Comparison of ENCODE assay signal across 8 cellular contexts in genomic region chr2:231412616-231412963, GRCh38. TPM values are rescaled to one million over a fixed set of nuclear protein-coding genes. Genes with fewer than 3 reads are reported as not detected.
A peak's percentile ranks its signal among the peaks of the same experiment; 100 is the strongest.
DNase-seq lines count a peak whose midpoint lies in the region; ATAC-seq and TF ChIP-seq lines count a peak whose summit lies in the region.

No MANE protein-coding gene starts in this region.

- H3K9me2 ChIP-seq in MM.1S (replicated peaks; ENCODE audit: insufficient read depth, low read length), result no peaks in the 10 kb centered on the region

- H3K4me1 ChIP-seq in MM.1S (ENCODE audit: low read length) (peaks cover 2% of the 10 kb centered on the region; the same call in 1 of the 2 replicates), fibroblast of lung (ENCODE audit: control insufficient read depth, extremely low read depth, insufficient read depth, low read length) (no peaks in the 10 kb centered on the region)

- H3K27ac ChIP-seq in MM.1S (ENCODE audit: low read length), result no peak overlapping the region
- H3K27ac ChIP-seq in fibroblast of lung (ENCODE audit: insufficient read depth, low read length), result no peak overlapping the region

- H3K4me3 ChIP-seq in GM12865 (ENCODE audit: low read depth, low read length), result peak overlapping the region; percentile 19; the same call in 1 of the 2 replicates
- peak overlapping the region; percentile 52; the same call in 1 of the 2 replicates for H3K4me3 ChIP-seq in MM.1S (ENCODE audit: low read length)
- H3K4me3 ChIP-seq in fibroblast of lung (replicated peaks in 1 of 4; ENCODE audit: control extremely low read depth in 1 of 4, insufficient read depth in 1 of 4, low read depth in 3 of 4, low read length in 4 of 4), result peak overlapping the region in 2 of 4 experiments; percentile 32 to 71

- peaks cover 11% of the 10 kb centered on the region for H3K27me3 Mint-ChIP-seq in progenitor cell of endocrine pancreas

- no peaks in the 10 kb centered on the region for H3K36me3 ChIP-seq in MM.1S (replicated peaks; ENCODE audit: insufficient read depth, low read length)
- H3K36me3 ChIP-seq in fibroblast of lung (ENCODE audit: control insufficient read depth, insufficient read depth, low read length), result no peaks in the 10 kb centered on the region

- TF ChIP-seq CTCF in GM12865 (IDR thresholded peaks at IDR 0.05; ENCODE audit: insufficient read depth, low read depth, low read length, missing control alignments) (no peak), MM.1S (IDR thresholded peaks at IDR 0.05; ENCODE audit: low read length) (no peak), fibroblast of lung (conservative IDR thresholded peaks at IDR 0.05 in 1 of 2, IDR thresholded peaks at IDR 0.05 in 1 of 2; ENCODE audit: low read depth in 1 of 2, low read length in 2 of 2) (no peak), progenitor cell of endocrine pancreas (IDR thresholded peaks at IDR 0.05; ENCODE audit: unreplicated experiment) (no peak)

- no peaks in the 10 kb centered on the region for H3K9me3 ChIP-seq in MM.1S (replicated peaks; ENCODE audit: insufficient read depth, low read length)
- H3K9me3 ChIP-seq in fibroblast of lung (ENCODE audit: control insufficient read depth, insufficient read depth, low read depth, low read length), result no peaks in the 10 kb centered on the region

- peak overlapping the region; percentile 83 for H3K27ac Mint-ChIP-seq in progenitor cell of endocrine pancreas

- H4K20me1 ChIP-seq in MM.1S (ENCODE audit: insufficient read depth, low read length) (no peaks in the 10 kb centered on the region), fibroblast of lung (ENCODE audit: control insufficient read depth, extremely low read depth, insufficient read depth, low read length) (no peaks in the 10 kb centered on the region)

- H3K9ac ChIP-seq in MM.1S (ENCODE audit: low read length), result 0 out of 2 replicates have a peak overlapping the region, but pooled peaks have one; percentile 7
- no peak overlapping the region for H3K9ac ChIP-seq in fibroblast of lung (ENCODE audit: insufficient read depth, low read length)

- no peak for ATAC-seq in GM18873 (IDR thresholded peaks at IDR 0.05; ENCODE audit: low FRiP score, unreplicated experiment)
- no peak for ATAC-seq in GM18519 (IDR thresholded peaks at IDR 0.05; ENCODE audit: low FRiP score, unreplicated experiment)

- no peaks in the 10 kb centered on the region for H3F3A ChIP-seq in MM.1S (ENCODE audit: insufficient read depth, low read length)

- H3K4me1 Mint-ChIP-seq in progenitor cell of endocrine pancreas (ENCODE audit: low read depth), result peaks cover 13% of the 10 kb centered on the region

- H3K79me2 ChIP-seq in MM.1S (ENCODE audit: low read length), result no peaks in the 10 kb centered on the region
- H3K79me2 ChIP-seq in fibroblast of lung (ENCODE audit: control insufficient read depth, insufficient read depth, low read length), result no peaks in the 10 kb centered on the region

- no peaks in the 10 kb centered on the region for H3K9me3 Mint-ChIP-seq in progenitor cell of endocrine pancreas (ENCODE audit: low read depth)

- H3K27me3 ChIP-seq in MM.1S (replicated peaks; ENCODE audit: insufficient read depth, low read length) (no peaks in the 10 kb centered on the region; the same call in 1 of the 2 replicates), fibroblast of lung (ENCODE audit: control insufficient read depth, insufficient read depth, low read length) (no peaks in the 10 kb centered on the region)

- DNase-seq in GM12865 (ENCODE audit: low read depth) (no peak), MM.1S (no peak), fibroblast of lung (ENCODE audit: low read depth in 2 of 2) (no peak), progenitor cell of endocrine pancreas (ENCODE audit: low spot score, unreplicated experiment) (no peak), SK-N-DZ (ENCODE audit: low spot score) (no peak)
- no peak for DNase-seq in activated effector memory CD4-positive, alpha-beta T cell treated with anti-CD3 and anti-CD28 coated beads, Interleukin-2, amount 50 U/mL, for 16 hours

- H3K4me2 ChIP-seq in MM.1S (ENCODE audit: low read depth, low read length), result peak overlapping the region; percentile 58
- no peak overlapping the region for H3K4me2 ChIP-seq in fibroblast of lung (ENCODE audit: extremely low read depth, insufficient read depth, low read length)

- H3K4me3 Mint-ChIP-seq in progenitor cell of endocrine pancreas (ENCODE audit: low read depth), result peak overlapping the region; percentile 72

- H2AFZ ChIP-seq in MM.1S (ENCODE audit: low read length), result peak overlapping the region; percentile 59
- peak overlapping the region; percentile 76 for H2AFZ ChIP-seq in fibroblast of lung (ENCODE audit: low read length)

- no peaks in the 10 kb centered on the region for H3K36me3 Mint-ChIP-seq in progenitor cell of endocrine pancreas (ENCODE audit: insufficient read depth)

RNA-seq across cellular contexts. Expression of gene B3GNT7, which starts 17.1 kb away (rescaled TPM):
- under 0.01 and 0.17 TPM in 2 replicates for total RNA-seq in fibroblast of lung
- polyA plus RNA-seq in fibroblast of lung, result 0.01 and 0.06 TPM in 2 replicates
- 0.06 and 0.07 TPM in 2 replicates for polyA plus RNA-seq in fibroblast of lung (2012)
- 2.5 TPM in 1 of 2 replicates, not detected in the other for polyA minus RNA-seq in fibroblast of lung (ENCODE audit: low replicate concordance)
- total RNA-seq in progenitor cell of endocrine pancreas, result 6.5 and 7.6 TPM in 2 replicates
- 0.24 TPM in 1 of 2 replicates, not detected in the other for polyA plus RNA-seq in SK-N-DZ (2014; cell fraction: cytosol; rRNA removed)
- polyA plus RNA-seq in SK-N-DZ (2014; cell fraction: nucleus; rRNA removed), result 0.07 TPM in 1 of 2 replicates, not detected in the other

RNA-seq across cellular contexts. Expression of gene NCL, which starts 51.7 kb away (rescaled TPM):
- total RNA-seq in fibroblast of lung (97.6 and 113 TPM in 2 replicates), progenitor cell of endocrine pancreas (588 and 589 TPM in 2 replicates)
- polyA plus RNA-seq in fibroblast of lung, result 73.5 and 122 TPM in 2 replicates
- polyA plus RNA-seq in fibroblast of lung (2012), result 297 and 400 TPM in 2 replicates
- 23.5 and 42.5 TPM in 2 replicates for polyA minus RNA-seq in fibroblast of lung (ENCODE audit: low replicate concordance)
- polyA plus RNA-seq in SK-N-DZ (2014; cell fraction: cytosol; rRNA removed), result 110 and 119 TPM in 2 replicates
- polyA plus RNA-seq in SK-N-DZ (2014; cell fraction: nucleus; rRNA removed), result 111 and 267 TPM in 2 replicates
